Comparison of ENCODE assay signal across 1 cellular context in the genomic region with DNA sequence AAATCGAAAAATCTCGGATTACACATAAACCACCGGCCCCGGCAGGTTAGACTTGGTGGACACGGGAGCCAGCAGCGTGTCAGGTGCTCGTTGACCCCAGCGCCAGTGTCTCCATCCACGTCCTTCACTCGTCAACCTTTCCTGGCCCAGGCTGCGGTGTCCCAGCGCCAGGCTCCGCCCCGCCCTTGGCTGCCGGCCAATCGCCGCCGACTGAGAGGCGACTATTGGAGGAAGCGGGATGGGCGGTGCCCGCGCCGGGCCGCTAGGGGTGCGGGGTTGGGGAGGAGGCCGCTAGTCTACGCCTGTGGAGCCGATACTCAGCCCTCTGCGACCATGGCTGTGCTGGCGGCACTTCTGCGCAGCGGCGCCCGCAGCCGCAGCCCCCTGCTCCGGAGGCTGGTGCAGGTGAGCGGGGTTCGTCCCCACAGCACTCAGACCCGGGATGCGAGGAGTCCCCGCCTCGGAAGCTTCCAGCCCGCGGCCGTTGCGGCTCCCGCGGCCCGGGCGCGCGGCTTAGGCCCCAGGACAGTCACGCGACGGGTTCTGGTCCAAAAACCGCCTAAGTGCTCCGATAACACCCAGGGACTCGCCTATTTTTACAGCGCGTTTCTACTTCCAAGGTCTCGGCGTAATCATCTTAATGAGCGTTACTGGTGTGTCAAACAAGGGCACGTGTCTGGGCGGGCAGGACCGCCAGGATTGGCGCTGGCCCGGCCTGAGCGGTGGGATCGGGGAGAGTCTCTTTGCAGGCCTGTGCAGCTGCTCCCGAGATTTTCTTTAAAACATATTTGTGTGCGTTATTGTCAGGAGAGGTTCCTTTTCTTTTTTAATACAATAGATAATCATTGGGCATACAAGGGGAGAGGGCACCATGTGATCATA.
TF ChIP-seq lines count a peak whose summit lies in the region.

TSS of gene ACAT1 (plus strand) at position 294 of the 882 bp plus-strand sequence. CDS start at position 334, 40 bp downstream.

TF ChIP-seq in HepG2, 621 proteins besides CTCF, POLR2A, EP300 and RAD21 (continued from another document and continues in another):
- TF ChIP-seq U2AF2 (IDR thresholded peaks at IDR 0.05; ENCODE audit: low read depth, low read length) (no peak), ZNF614 (CRISPR knock-in tag; IDR thresholded peaks at IDR 0.05; ENCODE audit: borderline replicate concordance) (no peak), ZFP36L1 (CRISPR knock-in tag; IDR thresholded peaks at IDR 0.05) (0 out of 2 replicates have a peak, but pooled peaks have one; percentile 61), FOXC1 (CRISPR knock-in tag; IDR thresholded peaks at IDR 0.05; ENCODE audit: borderline replicate concordance) (peak; percentile 67; the same call in 1 of the 2 replicates), EZH2 (conservative IDR thresholded peaks at IDR 0.05; ENCODE audit: low read depth, low read length) (no peak), KAT7 (CRISPR knock-in tag; IDR thresholded peaks at IDR 0.05; ENCODE audit: borderline replicate concordance) (peak; percentile 81; the same call in 1 of the 2 replicates), HDAC1 (CRISPR knock-in tag; IDR thresholded peaks at IDR 0.05) (peak; percentile 60; the same call in 1 of the 2 replicates), ETV6 (CRISPR knock-in tag; conservative IDR thresholded peaks at IDR 0.05) (peak; percentile 57; the same call in 1 of the 2 replicates), MATR3 (CRISPR knock-in tag; IDR thresholded peaks at IDR 0.05) (no peak), MIER3 (CRISPR knock-in tag; IDR thresholded peaks at IDR 0.05; ENCODE audit: borderline replicate concordance) (no peak), ASH2L (IDR thresholded peaks at IDR 0.05; ENCODE audit: insufficient read length, low read depth, low read length) (peak; percentile 85), MXI1 (IDR thresholded peaks at IDR 0.05; ENCODE audit: borderline replicate concordance, low read depth, low read length) (peak; percentile 52; the same call in 1 of the 3 replicates), ZNF740 (CRISPR knock-in tag; IDR thresholded peaks at IDR 0.05) (no peak), ZNF292 (CRISPR knock-in tag; IDR thresholded peaks at IDR 0.05; ENCODE audit: borderline replicate concordance, low read depth) (peak; percentile 75; the same call in 1 of the 2 replicates), ZNF724P (CRISPR knock-in tag; IDR thresholded peaks at IDR 0.05; ENCODE audit: borderline replicate concordance) (no peak; the same call in 1 of the 2 replicates), NFAT5 (CRISPR knock-in tag; IDR thresholded peaks at IDR 0.05) (peak; percentile 44; the same call in 1 of the 2 replicates), ZNF510 (CRISPR knock-in tag; IDR thresholded peaks at IDR 0.05; ENCODE audit: low read depth) (no peak), ZNF883 (CRISPR knock-in tag; IDR thresholded peaks at IDR 0.05; ENCODE audit: not compliant biosample characterization) (no peak), KLF11 (CRISPR knock-in tag; IDR thresholded peaks at IDR 0.05) (no peak), ZNF644 (CRISPR knock-in tag; IDR thresholded peaks at IDR 0.05; ENCODE audit: low read depth) (0 out of 2 replicates have a peak, but pooled peaks have one; percentile 38), SIX1 (CRISPR knock-in tag; IDR thresholded peaks at IDR 0.05; ENCODE audit: borderline replicate concordance) (no peak), ZNF20 (CRISPR knock-in tag; IDR thresholded peaks at IDR 0.05) (0 out of 2 replicates have a peak, but pooled peaks have one; percentile 54), GATAD2A (CRISPR knock-in tag; IDR thresholded peaks at IDR 0.05) (peak; percentile 53; the same call in 1 of the 2 replicates), SAFB2 (CRISPR knock-in tag; IDR thresholded peaks at IDR 0.05; ENCODE audit: borderline replicate concordance, low read depth) (no peak), CEBPG (CRISPR knock-in tag; IDR thresholded peaks at IDR 0.05) (no peak), IKZF4 (CRISPR knock-in tag; IDR thresholded peaks at IDR 0.05; ENCODE audit: borderline replicate concordance, low read depth, not compliant biosample characterization) (no peak), ZMYM4 (CRISPR knock-in tag; IDR thresholded peaks at IDR 0.05) (peak; percentile 94), ZNF354B (CRISPR knock-in tag; IDR thresholded peaks at IDR 0.05) (no peak), ZNF251 (CRISPR knock-in tag; IDR thresholded peaks at IDR 0.05) (no peak), CC2D1A (CRISPR knock-in tag; IDR thresholded peaks at IDR 0.05) (no peak), ZNF678 (CRISPR knock-in tag; IDR thresholded peaks at IDR 0.05) (peak; percentile 43; the same call in 1 of the 2 replicates), ZBTB4 (CRISPR knock-in tag; IDR thresholded peaks at IDR 0.05; ENCODE audit: borderline replicate concordance) (no peak), HNF4G (IDR thresholded peaks at IDR 0.05; ENCODE audit: borderline replicate concordance, low read depth, low read length) (peak; percentile 7; the same call in 1 of the 2 replicates), HNF4G (CRISPR knock-in tag; IDR thresholded peaks at IDR 0.05; ENCODE audit: borderline replicate concordance, low read depth) (peak; percentile 28; the same call in 1 of the 2 replicates), EEA1 (CRISPR knock-in tag; IDR thresholded peaks at IDR 0.05; ENCODE audit: borderline replicate concordance) (peak; percentile 87; the same call in 1 of the 2 replicates), ZNF672 (CRISPR knock-in tag; IDR thresholded peaks at IDR 0.05) (no peak), RAD51 (IDR thresholded peaks at IDR 0.05; ENCODE audit: borderline replicate concordance) (no peak)
- TF ChIP-seq, protein P1, sequence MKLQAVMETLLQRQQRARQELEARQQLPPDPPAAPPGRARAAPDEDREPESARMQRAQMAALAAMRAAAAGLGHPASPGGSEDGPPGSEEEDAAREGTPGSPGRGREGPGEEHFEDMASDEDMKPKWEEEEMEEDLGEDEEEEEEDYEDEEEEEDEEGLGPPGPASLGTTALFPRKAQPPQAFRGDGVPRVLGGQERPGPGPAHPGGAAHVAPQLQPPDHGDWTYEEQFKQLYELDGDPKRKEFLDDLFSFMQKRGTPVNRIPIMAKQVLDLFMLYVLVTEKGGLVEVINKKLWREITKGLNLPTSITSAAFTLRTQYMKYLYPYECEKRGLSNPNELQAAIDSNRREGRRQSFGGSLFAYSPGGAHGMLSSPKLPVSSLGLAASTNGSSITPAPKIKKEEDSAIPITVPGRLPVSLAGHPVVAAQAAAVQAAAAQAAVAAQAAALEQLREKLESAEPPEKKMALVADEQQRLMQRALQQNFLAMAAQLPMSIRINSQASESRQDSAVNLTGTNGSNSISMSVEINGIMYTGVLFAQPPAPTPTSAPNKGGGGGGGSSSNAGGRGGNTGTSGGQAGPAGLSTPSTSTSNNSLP (IDR thresholded peaks at IDR 0.05; ENCODE audit: low read depth, low read length): no peak
- TF ChIP-seq, protein P2, sequence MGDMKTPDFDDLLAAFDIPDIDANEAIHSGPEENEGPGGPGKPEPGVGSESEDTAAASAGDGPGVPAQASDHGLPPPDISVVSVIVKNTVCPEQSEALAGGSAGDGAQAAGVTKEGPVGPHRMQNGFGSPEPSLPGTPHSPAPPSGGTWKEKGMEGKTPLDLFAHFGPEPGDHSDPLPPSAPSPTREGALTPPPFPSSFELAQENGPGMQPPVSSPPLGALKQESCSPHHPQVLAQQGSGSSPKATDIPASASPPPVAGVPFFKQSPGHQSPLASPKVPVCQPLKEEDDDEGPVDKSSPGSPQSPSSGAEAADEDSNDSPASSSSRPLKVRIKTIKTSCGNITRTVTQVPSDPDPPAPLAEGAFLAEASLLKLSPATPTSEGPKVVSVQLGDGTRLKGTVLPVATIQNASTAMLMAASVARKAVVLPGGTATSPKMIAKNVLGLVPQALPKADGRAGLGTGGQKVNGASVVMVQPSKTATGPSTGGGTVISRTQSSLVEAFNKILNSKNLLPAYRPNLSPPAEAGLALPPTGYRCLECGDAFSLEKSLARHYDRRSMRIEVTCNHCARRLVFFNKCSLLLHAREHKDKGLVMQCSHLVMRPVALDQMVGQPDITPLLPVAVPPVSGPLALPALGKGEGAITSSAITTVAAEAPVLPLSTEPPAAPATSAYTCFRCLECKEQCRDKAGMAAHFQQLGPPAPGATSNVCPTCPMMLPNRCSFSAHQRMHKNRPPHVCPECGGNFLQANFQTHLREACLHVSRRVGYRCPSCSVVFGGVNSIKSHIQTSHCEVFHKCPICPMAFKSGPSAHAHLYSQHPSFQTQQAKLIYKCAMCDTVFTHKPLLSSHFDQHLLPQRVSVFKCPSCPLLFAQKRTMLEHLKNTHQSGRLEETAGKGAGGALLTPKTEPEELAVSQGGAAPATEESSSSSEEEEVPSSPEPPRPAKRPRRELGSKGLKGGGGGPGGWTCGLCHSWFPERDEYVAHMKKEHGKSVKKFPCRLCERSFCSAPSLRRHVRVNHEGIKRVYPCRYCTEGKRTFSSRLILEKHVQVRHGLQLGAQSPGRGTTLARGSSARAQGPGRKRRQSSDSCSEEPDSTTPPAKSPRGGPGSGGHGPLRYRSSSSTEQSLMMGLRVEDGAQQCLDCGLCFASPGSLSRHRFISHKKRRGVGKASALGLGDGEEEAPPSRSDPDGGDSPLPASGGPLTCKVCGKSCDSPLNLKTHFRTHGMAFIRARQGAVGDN (CRISPR knock-in tag; IDR thresholded peaks at IDR 0.05): peak; percentile 96
- TF ChIP-seq, protein P3, sequence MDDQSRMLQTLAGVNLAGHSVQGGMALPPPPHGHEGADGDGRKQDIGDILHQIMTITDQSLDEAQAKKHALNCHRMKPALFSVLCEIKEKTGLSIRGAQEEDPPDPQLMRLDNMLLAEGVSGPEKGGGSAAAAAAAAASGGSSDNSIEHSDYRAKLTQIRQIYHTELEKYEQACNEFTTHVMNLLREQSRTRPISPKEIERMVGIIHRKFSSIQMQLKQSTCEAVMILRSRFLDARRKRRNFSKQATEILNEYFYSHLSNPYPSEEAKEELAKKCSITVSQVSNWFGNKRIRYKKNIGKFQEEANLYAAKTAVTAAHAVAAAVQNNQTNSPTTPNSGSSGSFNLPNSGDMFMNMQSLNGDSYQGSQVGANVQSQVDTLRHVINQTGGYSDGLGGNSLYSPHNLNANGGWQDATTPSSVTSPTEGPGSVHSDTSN (CRISPR knock-in tag; IDR thresholded peaks at IDR 0.05; ENCODE audit: borderline replicate concordance): 0 out of 2 replicates have a peak, but pooled peaks have one; percentile 31
- TF ChIP-seq, protein P4, sequence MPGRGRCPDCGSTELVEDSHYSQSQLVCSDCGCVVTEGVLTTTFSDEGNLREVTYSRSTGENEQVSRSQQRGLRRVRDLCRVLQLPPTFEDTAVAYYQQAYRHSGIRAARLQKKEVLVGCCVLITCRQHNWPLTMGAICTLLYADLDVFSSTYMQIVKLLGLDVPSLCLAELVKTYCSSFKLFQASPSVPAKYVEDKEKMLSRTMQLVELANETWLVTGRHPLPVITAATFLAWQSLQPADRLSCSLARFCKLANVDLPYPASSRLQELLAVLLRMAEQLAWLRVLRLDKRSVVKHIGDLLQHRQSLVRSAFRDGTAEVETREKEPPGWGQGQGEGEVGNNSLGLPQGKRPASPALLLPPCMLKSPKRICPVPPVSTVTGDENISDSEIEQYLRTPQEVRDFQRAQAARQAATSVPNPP (CRISPR knock-in tag; IDR thresholded peaks at IDR 0.05): peak; percentile 80
